In the genomic region with DNA sequence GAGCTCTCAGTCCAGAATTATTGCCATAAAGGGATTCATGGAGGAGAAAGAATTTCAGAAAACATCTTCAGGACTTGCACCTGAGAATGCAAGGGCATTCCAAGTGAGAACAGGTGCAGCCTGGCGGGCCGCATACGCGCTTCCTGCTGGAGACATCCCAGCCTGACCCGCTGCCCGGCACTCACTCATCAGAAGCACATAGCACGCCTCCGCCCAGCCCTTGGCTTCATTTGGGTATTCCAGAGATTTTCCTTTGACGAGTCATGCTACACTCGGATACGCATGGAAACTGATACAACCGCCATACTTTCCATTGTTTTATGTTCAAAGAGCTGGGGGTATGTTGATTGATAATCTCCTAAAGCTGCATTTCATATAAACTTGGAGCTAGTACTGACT, we compare ENCODE assay signal across 21 cellular contexts.
DNase-seq lines count a peak whose midpoint lies in the region; ATAC-seq and TF ChIP-seq lines count a peak whose summit lies in the region.
"Had no signal": no experiment of that assay in that cellular context is flagged by ENCODE, and none has a peak within 500 bp of the region (broad histone marks: within the 10 kb centered on the region; RNA-seq: fewer than 3 reads in every experiment).

No MANE protein-coding gene starts in this region.

- no peaks in the 10 kb centered on the region for H4K20me1 ChIP-seq in PC-3 (ENCODE audit: low read length)

- no peak overlapping the region for H2AK5ac ChIP-seq in mesenchymal stem cell (ENCODE audit: low read length, severe bottlenecking)

- H3K4ac ChIP-seq in mesenchymal stem cell (ENCODE audit: low read depth in 1 of 2, low read length in 2 of 2), result no peak overlapping the region

- no peak overlapping the region for H3K27ac ChIP-seq in heart right ventricle
- no peak overlapping the region for H3K27ac ChIP-seq in PC-3 (ENCODE audit: low read length)
- no peak overlapping the region for H3K27ac ChIP-seq in right cardiac atrium (ENCODE audit: low read length)
- no peak overlapping the region for H3K27ac ChIP-seq in mesenchymal stem cell (ENCODE audit: low read length, poor library complexity, severe bottlenecking)
- H3K27ac ChIP-seq: ascending aorta, esophagus muscularis mucosa had no signal

- peaks cover 0 to 27% (median 24%) of the 10 kb centered on the region in 7 donors for H3K27me3 ChIP-seq in heart right ventricle
- no peaks in the 10 kb centered on the region for H3K27me3 ChIP-seq in PC-3 (ENCODE audit: low read length)
- no peaks in the 10 kb centered on the region for H3K27me3 ChIP-seq in right cardiac atrium (ENCODE audit: control insufficient read depth, insufficient read depth)
- peaks cover 0 to 5% of the 10 kb centered on the region in 2 experiments for H3K27me3 ChIP-seq in mesenchymal stem cell (ENCODE audit: control insufficient read depth in 1 of 2, insufficient read depth in 1 of 2, low read length in 2 of 2)
- H3K27me3 ChIP-seq: ascending aorta, Peyer's patch had no signal

- H3K14ac ChIP-seq in mesenchymal stem cell (ENCODE audit: low read length in 2 of 2), result no peak overlapping the region

- no peak overlapping the region for H3K4me3 ChIP-seq in heart right ventricle
- no peak overlapping the region for H3K4me3 ChIP-seq in PC-3 (ENCODE audit: low read length)
- H3K4me3 ChIP-seq in right cardiac atrium (ENCODE audit: low read length), result no peak overlapping the region
- H3K4me3 ChIP-seq in mesenchymal stem cell (ENCODE audit: insufficient read depth in 1 of 2, low read depth in 1 of 2, low read length in 2 of 2), result no peak overlapping the region
- H3K4me3 ChIP-seq: ascending aorta, esophagus muscularis mucosa, Peyer's patch had no signal

- no peak for ATAC-seq in Right ventricle myocardium superior (ENCODE audit: poor library complexity)
- no peak for ATAC-seq in heart right ventricle
- no peak for ATAC-seq in PC-3
- ATAC-seq in right cardiac atrium, result no peak
- no peak for ATAC-seq in stimulated activated effector memory CD8-positive, alpha-beta T cell treated with anti-CD3 and anti-CD28 coated beads, Interleukin-12 subunit alpha, Interleukin-12 subunit beta, amount 100 ng/mL, for 72 hours
- no peak for ATAC-seq in HG02840 (IDR thresholded peaks at IDR 0.05; ENCODE audit: low FRiP score, unreplicated experiment)

- no peaks in the 10 kb centered on the region for H3K79me1 ChIP-seq in mesenchymal stem cell (replicated peaks; ENCODE audit: low read length, poor library complexity, severe bottlenecking)

- H2BK15ac ChIP-seq in mesenchymal stem cell (ENCODE audit: low read depth, poor library complexity, severe bottlenecking), result no peak overlapping the region

- peak overlapping the region; percentile 78 for H3K4me3 Mint-ChIP-seq in stimulated activated effector memory CD8-positive, alpha-beta T cell treated with anti-CD3 and anti-CD28 coated beads, Interleukin-12 subunit alpha, Interleukin-12 subunit beta, amount 100 ng/mL, for 72 hours
- H3K4me3 Mint-ChIP-seq: mesothelial cell of epicardium had no signal

- H3K23ac ChIP-seq in mesenchymal stem cell (ENCODE audit: low read length in 2 of 2), result no peak overlapping the region

- H3K27ac Mint-ChIP-seq in stimulated activated effector memory CD8-positive, alpha-beta T cell treated with anti-CD3 and anti-CD28 coated beads, Interleukin-12 subunit alpha, Interleukin-12 subunit beta, amount 100 ng/mL, for 72 hours, result peak overlapping the region; percentile 99
- H3K27ac Mint-ChIP-seq: mesothelial cell of epicardium had no signal

- DNase-seq in Right ventricle myocardium superior (peak; percentile 47), heart right ventricle (no peak), PC-3 (peak; percentile 23), right cardiac atrium (peak; percentile 38 to 60 (median 49)), mesenchymal stem cell (no peak), midbrain (lab: John Stamatoyannopoulos, UW) (no peak)
- no peak for DNase-seq in stimulated activated effector memory CD8-positive, alpha-beta T cell treated with anti-CD3 and anti-CD28 coated beads, Interleukin-12 subunit alpha, Interleukin-12 subunit beta, amount 100 ng/mL, for 72 hours (ENCODE audit: low spot score in 2 of 2)
- DNase-seq: activated gamma-delta T cell; AML-193; dermis blood vessel endothelial cell; GDM1; MM.1S; NCI-H2081; NCI-H69; nucleus accumbens; Peyer's patch; stimulated activated CD4-positive, alpha-beta T cell treated with anti-CD3 and anti-CD28 coated beads, Interleukin-4, amount 100 ng/mL, for 24 hours had no signal

- H3F3A ChIP-seq in PC-3 (ENCODE audit: low read length, unreplicated experiment), result no peaks in the 10 kb centered on the region

- POLR2A ChIA-PET in PC-3 (lab: Charles Lee; ENCODE audit: unreplicated experiment), result no interaction called here

- H3K4me1 Mint-ChIP-seq in stimulated activated effector memory CD8-positive, alpha-beta T cell treated with anti-CD3 and anti-CD28 coated beads, Interleukin-12 subunit alpha, Interleukin-12 subunit beta, amount 100 ng/mL, for 72 hours, result peaks cover 57% of the 10 kb centered on the region

- 81 to 90% methylated on average over 12 of the region's 12 CpGs for WGBS in heart right ventricle, 2 donors
- 73% methylated on average over 12 of the region's 12 CpGs for WGBS in right cardiac atrium
- WGBS in mesenchymal stem cell, result 79% methylated on average over 10 of the region's 12 CpGs

- H3K18ac ChIP-seq in mesenchymal stem cell (ENCODE audit: low read depth in 1 of 2, low read length in 2 of 2), result no peak overlapping the region

- H3K4me1 ChIP-seq in heart right ventricle (peaks cover 0 to 27% (median 0%) of the 10 kb centered on the region in 9 donors), PC-3 (ENCODE audit: insufficient read depth, low read length) (no peaks in the 10 kb centered on the region), right cardiac atrium (ENCODE audit: control insufficient read depth, insufficient read depth, low read length) (no peaks in the 10 kb centered on the region), mesenchymal stem cell (ENCODE audit: control insufficient read depth, insufficient read depth, low read depth, low read length) (peaks cover 11% of the 10 kb centered on the region)
- H3K4me1 ChIP-seq: ascending aorta had no signal

- H3K4me2 ChIP-seq in PC-3 (ENCODE audit: low read length), result no peak overlapping the region
- no peak overlapping the region for H3K4me2 ChIP-seq in mesenchymal stem cell (ENCODE audit: low read length, poor library complexity, severe bottlenecking)

- H3K79me2 ChIP-seq in PC-3 (ENCODE audit: low read length), result no peaks in the 10 kb centered on the region

- H2AFZ ChIP-seq in PC-3 (ENCODE audit: low read length) (no peak overlapping the region), mesenchymal stem cell (ENCODE audit: low read depth, low read length) (no peak overlapping the region)

- TF ChIP-seq CTCF in heart right ventricle (IDR thresholded peaks at IDR 0.05), result no peak
- no peak for TF ChIP-seq CTCF in PC-3 (conservative IDR thresholded peaks at IDR 0.05; ENCODE audit: low read depth, low read length)

- H3K36me3 Mint-ChIP-seq in stimulated activated effector memory CD8-positive, alpha-beta T cell treated with anti-CD3 and anti-CD28 coated beads, Interleukin-12 subunit alpha, Interleukin-12 subunit beta, amount 100 ng/mL, for 72 hours, result peaks cover 15% of the 10 kb centered on the region
- H3K36me3 Mint-ChIP-seq: mesothelial cell of epicardium had no signal

- intact Hi-C loops in Right ventricle myocardium superior (cut with DNase I), result no loop called here
- intact Hi-C loops in heart right ventricle (cut with DNase I), result no loop called here
- intact Hi-C loops in PC-3 (cut with micrococcal nuclease), result no loop called here
- intact Hi-C loops in right cardiac atrium (cut with DNase I), result no loop called here

- CTCF ChIA-PET in PC-3 (lab: Charles Lee), result no interaction called here

- no peak overlapping the region for H2BK5ac ChIP-seq in mesenchymal stem cell (ENCODE audit: low read depth, low read length, poor library complexity, severe bottlenecking)

- H3K36me3 ChIP-seq in heart right ventricle, result no peaks in the 10 kb centered on the region
- no peaks in the 10 kb centered on the region for H3K36me3 ChIP-seq in PC-3 (ENCODE audit: low read depth, low read length)
- H3K36me3 ChIP-seq in mesenchymal stem cell (ENCODE audit: control insufficient read depth in 1 of 2, insufficient read depth in 2 of 2, low read depth in 1 of 2, low read length in 2 of 2), result no peaks in the 10 kb centered on the region
- H3K36me3 ChIP-seq: ascending aorta, esophagus muscularis mucosa, Peyer's patch had no signal

- no peak overlapping the region for H4K8ac ChIP-seq in mesenchymal stem cell (ENCODE audit: low read length)

- no peak overlapping the region for H2BK12ac ChIP-seq in mesenchymal stem cell (ENCODE audit: low read length in 2 of 2)

- H3K9me3 ChIP-seq in heart right ventricle (no peaks in the 10 kb centered on the region), PC-3 (ENCODE audit: low read length) (no peaks in the 10 kb centered on the region), right cardiac atrium (ENCODE audit: control insufficient read depth, low read length) (no peaks in the 10 kb centered on the region), mesenchymal stem cell (ENCODE audit: control insufficient read depth, low read length) (no peaks in the 10 kb centered on the region)
- H3K9me3 ChIP-seq: ascending aorta, esophagus muscularis mucosa, Peyer's patch had no signal

- H3K9me2 ChIP-seq in PC-3 (replicated peaks; ENCODE audit: low read length), result no peaks in the 10 kb centered on the region

- no TSS peak for BruUV-seq in PC-3 (replicated peaks; lab: Mats Ljungman, UMichigan)

- no peak overlapping the region for H3K9ac ChIP-seq in PC-3 (ENCODE audit: low read length)
- no peak overlapping the region for H3K9ac ChIP-seq in mesenchymal stem cell (ENCODE audit: low read length)

- H2BK120ac ChIP-seq in mesenchymal stem cell (ENCODE audit: low read depth, low read length), result no peak overlapping the region

- no peaks in the 10 kb centered on the region for H3K9me3 Mint-ChIP-seq in stimulated activated effector memory CD8-positive, alpha-beta T cell treated with anti-CD3 and anti-CD28 coated beads, Interleukin-12 subunit alpha, Interleukin-12 subunit beta, amount 100 ng/mL, for 72 hours

- no peak overlapping the region for H4K91ac ChIP-seq in mesenchymal stem cell (ENCODE audit: low read length)

Comparison
In these comparisons a context has a peak if more than half of its experiments do, and no peak if none do; other contexts are left out.
1. DNase-seq: peak in Right ventricle myocardium superior (single experiment), PC-3 (single experiment) and right cardiac atrium (3 of 3); none in heart right ventricle (0 of 2), stimulated activated effector memory CD8-positive, alpha-beta T cell treated with anti-CD3 and anti-CD28 coated beads, Interleukin-12 subunit alpha, Interleukin-12 subunit beta, amount 100 ng/mL, for 72 hours (0 of 2), mesenchymal stem cell (single experiment) and midbrain (single experiment).